In the genomic region with DNA sequence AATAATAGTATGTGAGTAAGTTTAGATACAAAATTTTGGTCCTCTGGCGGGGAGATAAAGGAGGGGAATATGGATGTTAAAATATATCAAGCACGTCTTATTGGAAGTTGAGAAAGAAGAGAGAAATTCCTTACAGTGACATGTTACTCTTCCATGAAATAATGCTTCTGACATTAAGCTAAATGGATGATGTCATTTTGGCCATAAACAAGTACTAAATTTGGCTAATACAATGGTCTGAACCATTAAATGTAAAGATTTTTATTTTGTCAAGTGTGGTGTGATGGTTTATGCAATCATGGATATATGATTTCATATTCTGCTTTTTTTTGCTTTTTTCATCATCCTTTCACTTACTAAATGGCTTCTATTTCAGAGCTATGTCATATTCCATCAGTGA, we compare ENCODE assay signal across 10 cellular contexts.
"Had no signal": no experiment of that assay in that cellular context is flagged by ENCODE, and none has a peak within 500 bp of the region (broad histone marks: within the 10 kb centered on the region; RNA-seq: fewer than 3 reads in every experiment).

No MANE protein-coding gene starts in this region.

- H2AFZ ChIP-seq: GM23248, GM23338 had no signal

- ATAC-seq: GM23338, HCT116 had no signal

- H3K9ac ChIP-seq: GM23248 had no signal

- H3K9me3 ChIP-seq: HAP-1 had no signal

- H3K27ac ChIP-seq: GM23248 had no signal

- FAIRE-seq: H1 had no signal

- H3K4me2 ChIP-seq: GM23338 had no signal

- DNase-seq: GM23248, GOT3, H7, H9, HCEC 1CT, HFFc6 had no signal

- H3K36me3 ChIP-seq: HAP-1 had no signal

- H3K4me3 ChIP-seq: GM23248, GM23338, HAP-1 had no signal
